16 cellular contexts compared by ENCODE assay signal in the genomic region with DNA sequence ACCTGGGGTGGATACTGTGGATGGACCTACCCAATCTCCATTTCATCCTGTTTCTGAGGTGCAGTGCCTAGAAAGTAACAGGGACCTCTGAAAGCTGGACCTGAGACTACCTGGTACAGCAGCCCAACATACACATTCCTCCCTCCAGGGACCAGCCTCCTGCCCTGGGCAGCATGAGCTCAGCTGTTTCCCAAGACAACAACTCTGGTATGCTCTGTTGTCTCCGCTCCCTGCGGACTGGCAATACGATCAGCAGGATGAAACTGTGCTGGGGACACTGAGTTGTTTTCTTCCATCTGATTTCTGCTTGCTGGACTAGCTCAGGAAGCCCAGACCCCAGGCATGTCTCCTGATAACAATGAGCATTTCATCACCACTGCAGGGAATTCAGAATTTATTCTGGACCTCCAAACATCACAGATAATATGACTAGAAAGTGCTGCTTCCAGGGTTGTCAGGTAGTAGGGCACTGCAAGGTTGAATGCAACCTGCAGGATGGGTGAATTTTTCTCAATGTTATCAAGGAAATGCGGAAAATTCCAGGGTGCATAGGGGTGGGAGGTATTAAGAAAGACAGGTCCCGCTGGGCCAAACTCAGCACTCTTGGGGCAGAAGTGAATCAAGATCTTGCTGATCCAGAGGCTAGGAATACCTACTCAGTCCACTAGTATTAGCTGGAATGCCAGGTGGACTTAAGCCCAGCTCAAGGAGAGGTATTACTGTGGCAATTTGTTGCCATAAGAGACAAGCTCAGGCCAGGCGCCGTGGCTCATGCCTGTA. TPM values are rescaled to one million over a fixed set of nuclear protein-coding genes. Genes with fewer than 3 reads are reported as not detected.
A peak's percentile ranks its signal among the peaks of the same experiment; 100 is the strongest.
DNase-seq lines count a peak whose midpoint lies in the region; ATAC-seq and TF ChIP-seq lines count a peak whose summit lies in the region.
"Had no signal": no experiment of that assay in that cellular context is flagged by ENCODE, and none has a peak within 500 bp of the region (broad histone marks: within the 10 kb centered on the region; RNA-seq: fewer than 3 reads in every experiment).

No MANE protein-coding gene starts in this region.

- H3K4me1 Mint-ChIP-seq in WTC11: peaks cover 8% of the 10 kb centered on the region
- no peaks in the 10 kb centered on the region for H3K4me1 Mint-ChIP-seq in type B pancreatic cell (ENCODE audit: unreplicated experiment)
- H3K4me1 Mint-ChIP-seq in activated naive CD8-positive, alpha-beta T cell treated with anti-CD3 and anti-CD28 coated beads for 36 hours: peaks cover 4% of the 10 kb centered on the region

- H3K36me3 Mint-ChIP-seq in WTC11 (peaks cover 10% of the 10 kb centered on the region; the same call in 1 of the 2 replicates), type B pancreatic cell (peaks cover 19% of the 10 kb centered on the region)
- no peaks in the 10 kb centered on the region for H3K36me3 Mint-ChIP-seq in activated naive CD8-positive, alpha-beta T cell treated with anti-CD3 and anti-CD28 coated beads for 36 hours

- POLR2A ChIA-PET in WTC11 (lab: Charles Lee): interaction anchor here (0.6 kb wide), 1 partner anchor 23 kb away, joined by 6 read pairs; no protein-coding TSS in a partner anchor

- no peak for TF ChIP-seq CTCF in WTC11 (IDR thresholded peaks at IDR 0.05)
- TF ChIP-seq CTCF in type B pancreatic cell (conservative IDR thresholded peaks at IDR 0.05): no peak

- DNase-seq in WTC11 (ENCODE audit: low spot score) (no peak), caudate nucleus (lab: John Stamatoyannopoulos, UW) (no peak), islet precursor cell (peak; percentile 63), type B pancreatic cell (ENCODE audit: extremely low spot score, unreplicated experiment) (no peak), globus pallidus (ENCODE audit: low spot score) (no peak), head of caudate nucleus (no peak)
- DNase-seq in activated naive CD8-positive, alpha-beta T cell treated with anti-CD3 and anti-CD28 coated beads for 36 hours: no peak
- DNase-seq: BE2C; CD8-positive, alpha-beta T cell; COR-L47; DMS153; DMS79 treated with DMSO at 0.1 percent for 48 hours; EL; GDM1 had no signal

- no peaks in the 10 kb centered on the region for H3K27me3 Mint-ChIP-seq in WTC11 (ENCODE audit: low read depth)
- no peaks in the 10 kb centered on the region for H3K27me3 Mint-ChIP-seq in type B pancreatic cell
- no peaks in the 10 kb centered on the region for H3K27me3 Mint-ChIP-seq in activated naive CD8-positive, alpha-beta T cell treated with anti-CD3 and anti-CD28 coated beads for 36 hours

- intact Hi-C loops in head of caudate nucleus (cut with DNase I): no loop called here

- no peak for ATAC-seq in WTC11
- ATAC-seq: CD8-positive, alpha-beta T cell had no signal

- CTCF ChIA-PET in WTC11 (lab: Charles Lee): interaction anchor here (1.0 to 7.2 kb wide), 4 partner anchors 15 to 121 kb away, joined by 3 to 92 read pairs (median 10); no protein-coding TSS in a partner anchor

- H3K9me3 Mint-ChIP-seq in WTC11 (no peaks in the 10 kb centered on the region), type B pancreatic cell (no peaks in the 10 kb centered on the region)
- H3K9me3 Mint-ChIP-seq in activated naive CD8-positive, alpha-beta T cell treated with anti-CD3 and anti-CD28 coated beads for 36 hours: no peaks in the 10 kb centered on the region
- H3K9me3 Mint-ChIP-seq: CD8-positive, alpha-beta T cell had no signal

- H3K27ac ChIP-seq in caudate nucleus (ENCODE audit: low read depth, low read length): peak overlapping the region; percentile 18
- H3K27ac ChIP-seq: A549, C4-2B had no signal

- no peak overlapping the region for H3K4me3 Mint-ChIP-seq in WTC11
- H3K4me3 Mint-ChIP-seq in type B pancreatic cell: no peak overlapping the region
- H3K4me3 Mint-ChIP-seq in activated naive CD8-positive, alpha-beta T cell treated with anti-CD3 and anti-CD28 coated beads for 36 hours: no peak overlapping the region
- H3K4me3 Mint-ChIP-seq: CD8-positive, alpha-beta T cell had no signal

- H3K27ac Mint-ChIP-seq in WTC11 (peak overlapping the region; percentile 74; the same call in 1 of the 2 replicates), type B pancreatic cell (peak overlapping the region; percentile 19)
- H3K27ac Mint-ChIP-seq in activated naive CD8-positive, alpha-beta T cell treated with anti-CD3 and anti-CD28 coated beads for 36 hours: no peak overlapping the region
- H3K27ac Mint-ChIP-seq: CD8-positive, alpha-beta T cell had no signal

TF ChIP-seq in WTC11, 78 proteins besides CTCF, POLR2A, EP300 and RAD21 (continues in another document):
- TF ChIP-seq ATF1 (CRISPR knock-in tag; IDR thresholded peaks at IDR 0.05): no peak
- TF ChIP-seq NR1H2 (CRISPR knock-in tag; IDR thresholded peaks at IDR 0.05): no peak
- TF ChIP-seq ZNF121 (CRISPR knock-in tag; IDR thresholded peaks at IDR 0.05): no peak
- TF ChIP-seq ZNF423 (CRISPR knock-in tag; IDR thresholded peaks at IDR 0.05): no peak
- TF ChIP-seq, protein P1, sequence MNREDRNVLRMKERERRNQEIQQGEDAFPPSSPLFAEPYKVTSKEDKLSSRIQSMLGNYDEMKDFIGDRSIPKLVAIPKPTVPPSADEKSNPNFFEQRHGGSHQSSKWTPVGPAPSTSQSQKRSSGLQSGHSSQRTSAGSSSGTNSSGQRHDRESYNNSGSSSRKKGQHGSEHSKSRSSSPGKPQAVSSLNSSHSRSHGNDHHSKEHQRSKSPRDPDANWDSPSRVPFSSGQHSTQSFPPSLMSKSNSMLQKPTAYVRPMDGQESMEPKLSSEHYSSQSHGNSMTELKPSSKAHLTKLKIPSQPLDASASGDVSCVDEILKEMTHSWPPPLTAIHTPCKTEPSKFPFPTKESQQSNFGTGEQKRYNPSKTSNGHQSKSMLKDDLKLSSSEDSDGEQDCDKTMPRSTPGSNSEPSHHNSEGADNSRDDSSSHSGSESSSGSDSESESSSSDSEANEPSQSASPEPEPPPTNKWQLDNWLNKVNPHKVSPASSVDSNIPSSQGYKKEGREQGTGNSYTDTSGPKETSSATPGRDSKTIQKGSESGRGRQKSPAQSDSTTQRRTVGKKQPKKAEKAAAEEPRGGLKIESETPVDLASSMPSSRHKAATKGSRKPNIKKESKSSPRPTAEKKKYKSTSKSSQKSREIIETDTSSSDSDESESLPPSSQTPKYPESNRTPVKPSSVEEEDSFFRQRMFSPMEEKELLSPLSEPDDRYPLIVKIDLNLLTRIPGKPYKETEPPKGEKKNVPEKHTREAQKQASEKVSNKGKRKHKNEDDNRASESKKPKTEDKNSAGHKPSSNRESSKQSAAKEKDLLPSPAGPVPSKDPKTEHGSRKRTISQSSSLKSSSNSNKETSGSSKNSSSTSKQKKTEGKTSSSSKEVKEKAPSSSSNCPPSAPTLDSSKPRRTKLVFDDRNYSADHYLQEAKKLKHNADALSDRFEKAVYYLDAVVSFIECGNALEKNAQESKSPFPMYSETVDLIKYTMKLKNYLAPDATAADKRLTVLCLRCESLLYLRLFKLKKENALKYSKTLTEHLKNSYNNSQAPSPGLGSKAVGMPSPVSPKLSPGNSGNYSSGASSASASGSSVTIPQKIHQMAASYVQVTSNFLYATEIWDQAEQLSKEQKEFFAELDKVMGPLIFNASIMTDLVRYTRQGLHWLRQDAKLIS (CRISPR knock-in tag; IDR thresholded peaks at IDR 0.05; ENCODE audit: borderline replicate concordance): no peak
- no peak for TF ChIP-seq FOXP1 (CRISPR knock-in tag; IDR thresholded peaks at IDR 0.05; ENCODE audit: borderline replicate concordance)
- no peak for TF ChIP-seq KAT7 (CRISPR knock-in tag; IDR thresholded peaks at IDR 0.05; ENCODE audit: borderline replicate concordance)
- TF ChIP-seq RORB (CRISPR knock-in tag; IDR thresholded peaks at IDR 0.05): no peak
- TF ChIP-seq, protein P2, sequence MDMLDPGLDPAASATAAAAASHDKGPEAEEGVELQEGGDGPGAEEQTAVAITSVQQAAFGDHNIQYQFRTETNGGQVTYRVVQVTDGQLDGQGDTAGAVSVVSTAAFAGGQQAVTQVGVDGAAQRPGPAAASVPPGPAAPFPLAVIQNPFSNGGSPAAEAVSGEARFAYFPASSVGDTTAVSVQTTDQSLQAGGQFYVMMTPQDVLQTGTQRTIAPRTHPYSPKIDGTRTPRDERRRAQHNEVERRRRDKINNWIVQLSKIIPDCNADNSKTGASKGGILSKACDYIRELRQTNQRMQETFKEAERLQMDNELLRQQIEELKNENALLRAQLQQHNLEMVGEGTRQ (CRISPR knock-in tag; IDR thresholded peaks at IDR 0.05): no peak
- no peak for TF ChIP-seq NR2C2 (CRISPR knock-in tag; IDR thresholded peaks at IDR 0.05)
- no peak for TF ChIP-seq HMGA2 (CRISPR knock-in tag; IDR thresholded peaks at IDR 0.05)
- no peak for TF ChIP-seq FOXK1 (CRISPR knock-in tag; IDR thresholded peaks at IDR 0.05)
- TF ChIP-seq NFYB (CRISPR knock-in tag; conservative IDR thresholded peaks at IDR 0.05; ENCODE audit: low read depth): no peak
- TF ChIP-seq, protein P3, sequence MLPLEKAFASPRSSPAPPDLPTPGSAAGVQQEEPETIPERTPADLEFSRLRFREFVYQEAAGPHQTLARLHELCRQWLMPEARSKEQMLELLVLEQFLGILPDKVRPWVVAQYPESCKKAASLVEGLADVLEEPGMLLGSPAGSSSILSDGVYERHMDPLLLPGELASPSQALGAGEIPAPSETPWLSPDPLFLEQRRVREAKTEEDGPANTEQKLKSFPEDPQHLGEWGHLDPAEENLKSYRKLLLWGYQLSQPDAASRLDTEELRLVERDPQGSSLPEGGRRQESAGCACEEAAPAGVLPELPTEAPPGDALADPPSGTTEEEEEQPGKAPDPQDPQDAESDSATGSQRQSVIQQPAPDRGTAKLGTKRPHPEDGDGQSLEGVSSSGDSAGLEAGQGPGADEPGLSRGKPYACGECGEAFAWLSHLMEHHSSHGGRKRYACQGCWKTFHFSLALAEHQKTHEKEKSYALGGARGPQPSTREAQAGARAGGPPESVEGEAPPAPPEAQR (CRISPR knock-in tag; IDR thresholded peaks at IDR 0.05): no peak
- TF ChIP-seq, protein P4, sequence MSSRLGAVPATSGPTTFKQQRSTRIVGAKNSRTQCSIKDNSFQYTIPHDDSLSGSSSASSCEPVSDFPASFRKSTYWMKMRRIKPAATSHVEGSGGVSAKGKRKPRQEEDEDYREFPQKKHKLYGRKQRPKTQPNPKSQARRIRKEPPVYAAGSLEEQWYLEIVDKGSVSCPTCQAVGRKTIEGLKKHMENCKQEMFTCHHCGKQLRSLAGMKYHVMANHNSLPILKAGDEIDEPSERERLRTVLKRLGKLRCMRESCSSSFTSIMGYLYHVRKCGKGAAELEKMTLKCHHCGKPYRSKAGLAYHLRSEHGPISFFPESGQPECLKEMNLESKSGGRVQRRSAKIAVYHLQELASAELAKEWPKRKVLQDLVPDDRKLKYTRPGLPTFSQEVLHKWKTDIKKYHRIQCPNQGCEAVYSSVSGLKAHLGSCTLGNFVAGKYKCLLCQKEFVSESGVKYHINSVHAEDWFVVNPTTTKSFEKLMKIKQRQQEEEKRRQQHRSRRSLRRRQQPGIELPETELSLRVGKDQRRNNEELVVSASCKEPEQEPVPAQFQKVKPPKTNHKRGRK (CRISPR knock-in tag; IDR thresholded peaks at IDR 0.05; ENCODE audit: borderline replicate concordance): no peak

RNA-seq across cellular contexts. Expression of a gene that starts 38.9 kb away (rescaled TPM):
- 30.4 to 39.5 TPM (median 34.5 TPM) in 3 replicates for total RNA-seq in WTC11 (2021)
- total RNA-seq in type B pancreatic cell (ENCODE audit: low replicate concordance): 5.8 and 6.9 TPM in 2 replicates
- 1 to 10 TPM; 1.8 to 2.9 TPM for total RNA-seq in activated naive CD8-positive, alpha-beta T cell treated with anti-CD3 and anti-CD28 coated beads for 36 hours
